13 cellular contexts compared by ENCODE assay signal in genomic region chr7:28165971-28166955, GRCh38. TPM values are rescaled to one million over a fixed set of nuclear protein-coding genes. Genes with fewer than 3 reads are reported as not detected.
DNase-seq lines count a peak whose midpoint lies in the region; ATAC-seq, FAIRE-seq and TF ChIP-seq lines count a peak whose summit lies in the region.
"Had no signal": no experiment of that assay in that cellular context is flagged by ENCODE, and none has a peak within 500 bp of the region (broad histone marks: within the 10 kb centered on the region; RNA-seq: fewer than 3 reads in every experiment).

No MANE protein-coding gene starts in this region.

- FAIRE-seq in bronchial epithelial cell (lab: Jason Lieb, UNC) = no peak
- FAIRE-seq: keratinocyte had no signal

- DNase-seq in Daoy (ENCODE audit: low read depth) = peak; percentile 32
- peak; percentile 33 for DNase-seq in MV-4-11 (lab: John Stamatoyannopoulos, UW)
- DNase-seq in bronchial epithelial cell (ENCODE audit: low read depth) = peak; percentile 65
- peak; percentile 74 for DNase-seq in renal cortical epithelial cell (ENCODE audit: low read depth)
- no peak for DNase-seq in COLO668 (lab: John Stamatoyannopoulos, UW; ENCODE audit: unreplicated experiment)
- DNase-seq in cerebellar cortex (ENCODE audit: low spot score) = no peak
- DNase-seq in activated CD4-positive, alpha-beta T cell treated with anti-CD3 and anti-CD28 coated beads for 4 hours = no peak
- DNase-seq: activated CD4-positive, alpha-beta T cell treated with anti-CD3 and anti-CD28 coated beads, Interleukin-2, amount 50 U/mL, for 48 hours; activated naive CD4-positive, alpha-beta T cell treated with anti-CD3 and anti-CD28 coated beads, Interleukin-2, amount 10 ng/mL, durations not matched to agents 7 days and 5 days; DMS53; stimulated activated CD4-positive, alpha-beta T cell treated with anti-CD3 and anti-CD28 coated beads, Interleukin-1b, Interleukin-23, amount 100 ng/mL, for 48 hours had no signal

- no peak for ATAC-seq in HG02884 (IDR thresholded peaks at IDR 0.05; ENCODE audit: unreplicated experiment)

- no peak overlapping the region for H3K4me3 ChIP-seq in bronchial epithelial cell (ENCODE audit: low read depth, low read length)

- H3K36me3 ChIP-seq in bronchial epithelial cell (ENCODE audit: control insufficient read depth, insufficient read depth, low read length) = no peaks in the 10 kb centered on the region

- TF ChIP-seq CTCF in bronchial epithelial cell (IDR thresholded peaks at IDR 0.05; ENCODE audit: insufficient read depth, low read length, severe bottlenecking) = no peak

- H3K27me3 ChIP-seq in bronchial epithelial cell (ENCODE audit: control insufficient read depth, insufficient read depth, low read length) = no peaks in the 10 kb centered on the region

RNA-seq across cellular contexts. Expression of gene JAZF1, which starts 14.3 kb away (rescaled TPM):
- 6.1 and 6.9 TPM in 2 replicates for total RNA-seq in Daoy (2014; rRNA removed; shearing (Covaris generic))
- total RNA-seq in bronchial epithelial cell = 1.0 and 1.1 TPM in 2 replicates
- 4.3 and 9.6 TPM in 2 replicates for total RNA-seq in renal cortical epithelial cell

Comparison
In these comparisons a context has a peak if more than half of its experiments do, and no peak if none do; other contexts are left out.
1. DNase-seq: peak in Daoy (single experiment), MV-4-11 (single experiment), bronchial epithelial cell (single experiment) and renal cortical epithelial cell (single experiment); none in COLO668 (single experiment), cerebellar cortex (single experiment) and activated CD4-positive, alpha-beta T cell treated with anti-CD3 and anti-CD28 coated beads for 4 hours (0 of 2).